In genomic region chr5:90718387-90718786, GRCh38 we compare ENCODE assay signal across 33 cellular contexts.
"Had no signal": no experiment of that assay in that cellular context is flagged by ENCODE, and none has a peak within 500 bp of the region (broad histone marks: within the 10 kb centered on the region; RNA-seq: fewer than 3 reads in every experiment).

No MANE protein-coding gene starts in this region.

- H3K27ac ChIP-seq: ascending aorta, cardiac muscle cell, WERI-Rb-1 had no signal

- H3K9me3 ChIP-seq: ascending aorta had no signal

- H3K36me3 ChIP-seq: ascending aorta, cardiac muscle cell had no signal

- H3K4me1 ChIP-seq: ascending aorta had no signal

- DNase-seq: activated CD4-positive, alpha-beta memory T cell treated with anti-CD3 and anti-CD28 coated beads for 36 hours; activated CD4-positive, alpha-beta T cell treated with anti-CD3 and anti-CD28 coated beads for 1 hour; activated CD4-positive, alpha-beta T cell treated with anti-CD3 and anti-CD28 coated beads for 36 hours; activated CD4-positive, alpha-beta T cell treated with anti-CD3 and anti-CD28 coated beads for 48 hours; activated CD4-positive, alpha-beta T cell treated with anti-CD3 and anti-CD28 coated beads, Interleukin-2, amount 10 ng/mL, durations not matched to agents 7 days and 5 days; activated CD4-positive, CD25-positive, alpha-beta regulatory T cell; activated CD8-positive, alpha-beta memory T cell treated with anti-CD3 and anti-CD28 coated beads, Interleukin-2, amount 50 U/mL, for 4 hours; activated CD8-positive, alpha-beta T cell treated with anti-CD3 and anti-CD28 coated beads for 36 hours; activated effector memory CD4-positive, alpha-beta T cell treated with anti-CD3 and anti-CD28 coated beads, Interleukin-2, amount 50 U/mL, for 16 hours; activated gamma-delta T cell treated with Interleukin-2 at 50 U/mL for 16 hours; activated naive CD4-positive, alpha-beta T cell; activated naive CD4-positive, alpha-beta T cell treated with anti-CD3 and anti-CD28 coated beads for 36 hours; activated naive CD4-positive, alpha-beta T cell treated with anti-CD3 and anti-CD28 coated beads, Interleukin-2, amount 50 U/mL, for 16 hours; activated naive CD8-positive, alpha-beta T cell treated with anti-CD3 and anti-CD28 coated beads for 36 hours; activated T-cell treated with anti-CD3 and anti-CD28 coated beads for 4 hours; activated T-cell treated with anti-CD3 and anti-CD28 coated beads, Interleukin-2, amount 50 U/mL, for 1 hour; activated T-cell treated with anti-CD3 and anti-CD28 coated beads, Interleukin-2, amount 50 U/mL, for 4 hours; activated T-cell treated with anti-CD3 and anti-CD28 coated beads, Interleukin-2, amount 50 U/mL, for 72 hours; amygdala; anterior cingulate cortex; caudate nucleus; cerebellar nuclear complex; T-helper 1 cell; T-helper 2 cell; T-helper 9 cell; WERI-Rb-1 had no signal

- H3K4me3 ChIP-seq: ascending aorta, cardiac muscle cell had no signal

- H3K27me3 ChIP-seq: ascending aorta, cardiac muscle cell had no signal

- ATAC-seq: activated CD4-positive, alpha-beta T cell treated with anti-CD3 and anti-CD28 coated beads for 36 hours; activated CD4-positive, CD25-positive, alpha-beta regulatory T cell treated with anti-CD3 and anti-CD28 coated beads, Interleukin-2, amount 50 U/mL, for 24 hours; activated CD8-positive, alpha-beta T cell treated with anti-CD3 and anti-CD28 coated beads for 36 hours; activated naive CD4-positive, alpha-beta T cell treated with anti-CD3 and anti-CD28 coated beads, Interleukin-2, amount 50 U/mL, for 72 hours; activated T-cell treated with anti-CD3 and anti-CD28 coated beads, Interleukin-2, amount 50 U/mL, for 4 hours; activated T-cell treated with anti-CD3 and anti-CD28 coated beads, Interleukin-2, amount 50 U/mL, for 72 hours; activated T-helper 17 cell treated with anti-CD3 and anti-CD28 coated beads, Interleukin-2, amount 50 U/mL, for 72 hours; WTC11 had no signal

- FAIRE-seq: bronchial epithelial cell had no signal
